In genomic region chr1:206500046-206500445, GRCh38 we compare ENCODE assay signal across 35 cellular contexts.
"Had no signal": no experiment of that assay in that cellular context is flagged by ENCODE, and none has a peak within 500 bp of the region (broad histone marks: within the 10 kb centered on the region; RNA-seq: fewer than 3 reads in every experiment).

No MANE protein-coding gene starts in this region.

- H3K4me3 Mint-ChIP-seq: activated B cell treated with CpG ODN at 0.5 μM for 24 hours; activated CD4-positive, alpha-beta memory T cell treated with anti-CD3 and anti-CD28 coated beads for 36 hours; activated CD4-positive, alpha-beta T cell treated with anti-CD3 and anti-CD28 coated beads, Interleukin-2, amount 10 ng/mL, durations not matched to agents 24 days and 14 days; activated CD8-positive, alpha-beta T cell treated with anti-CD3 and anti-CD28 coated beads for 36 hours; activated naive CD4-positive, alpha-beta T cell treated with anti-CD3 and anti-CD28 coated beads for 36 hours; activated naive CD8-positive, alpha-beta T cell treated with anti-CD3 and anti-CD28 coated beads for 36 hours; activated T-cell treated with anti-CD3 and anti-CD28 coated beads, Interleukin-2, amount 50 U/mL, for 4 hours; activated T-cell treated with anti-CD3 and anti-CD28 coated beads, Interleukin-2, amount 50 U/mL, for 72 hours; activated T-helper 1 cell treated with anti-CD3 and anti-CD28 coated beads, Interleukin-12 subunit alpha, Interleukin-12 subunit beta, Interleukin-2, Interleukin-4 antibody, amounts not matched to agents 30 ng/mL and 10 ng/mL and 1 ng/mL, durations not matched to agents 14 hours and 24 hours and 36 hours; activated T-helper 17 cell treated with anti-CD3 and anti-CD28 coated beads, Interleukin-2, amount 50 U/mL, for 72 hours; T-helper 1 cell treated with Interleukin-12 subunit alpha and Interleukin-12 subunit beta and Interleukin-4 antibody, amounts not matched to agents 30 μg/mL and 1 μg/mL, for 36 hours; T-helper 2 cell treated with Interferon-gamma antibody and Interleukin-4, amounts not matched to agents 5 μg/mL and 100 μg/mL, for 36 hours had no signal

- H3K27ac ChIP-seq: brain microvascular endothelial cell, breast epithelium, VCaP had no signal

- H3K4me3 ChIP-seq: body of pancreas, breast epithelium had no signal

- H3K9me3 Mint-ChIP-seq: activated B cell treated with CpG ODN at 0.5 μM for 24 hours; activated CD4-positive, alpha-beta memory T cell treated with anti-CD3 and anti-CD28 coated beads for 36 hours; activated CD4-positive, alpha-beta T cell treated with anti-CD3 and anti-CD28 coated beads, Interleukin-2, amount 10 ng/mL, durations not matched to agents 24 days and 14 days; activated CD8-positive, alpha-beta T cell treated with anti-CD3 and anti-CD28 coated beads for 36 hours; activated naive CD4-positive, alpha-beta T cell treated with anti-CD3 and anti-CD28 coated beads for 36 hours; activated naive CD4-positive, alpha-beta T cell treated with anti-CD3 and anti-CD28 coated beads, Interleukin-2, amount 50 U/mL, for 72 hours; activated naive CD8-positive, alpha-beta T cell treated with anti-CD3 and anti-CD28 coated beads for 36 hours; activated T-cell treated with anti-CD3 and anti-CD28 coated beads, Interleukin-2, amount 50 U/mL, for 4 hours; activated T-cell treated with anti-CD3 and anti-CD28 coated beads, Interleukin-2, amount 50 U/mL, for 72 hours; activated T-helper 1 cell treated with anti-CD3 and anti-CD28 coated beads, Interleukin-12 subunit alpha, Interleukin-12 subunit beta, Interleukin-2, Interleukin-4 antibody, amounts not matched to agents 30 ng/mL and 10 ng/mL and 1 ng/mL, durations not matched to agents 14 hours and 24 hours and 36 hours; activated T-helper 17 cell treated with anti-CD3 and anti-CD28 coated beads, Interleukin-2, amount 50 U/mL, for 72 hours; T-helper 1 cell treated with Interleukin-12 subunit alpha and Interleukin-12 subunit beta and Interleukin-4 antibody, amounts not matched to agents 30 μg/mL and 1 μg/mL, for 36 hours; T-helper 2 cell treated with Interferon-gamma antibody and Interleukin-4, amounts not matched to agents 5 μg/mL and 100 μg/mL, for 36 hours had no signal

- ATAC-seq: activated CD8-positive, alpha-beta T cell treated with anti-CD3 and anti-CD28 coated beads for 36 hours; activated naive CD4-positive, alpha-beta T cell treated with anti-CD3 and anti-CD28 coated beads, Interleukin-2, amount 50 U/mL, for 72 hours; activated T-cell treated with anti-CD3 and anti-CD28 coated beads, Interleukin-2, amount 50 U/mL, for 4 hours; activated T-cell treated with anti-CD3 and anti-CD28 coated beads, Interleukin-2, amount 50 U/mL, for 72 hours; activated T-helper 17 cell treated with anti-CD3 and anti-CD28 coated beads, Interleukin-2, amount 50 U/mL, for 72 hours; body of pancreas had no signal

- H3K27me3 Mint-ChIP-seq: activated B cell treated with CpG ODN at 0.5 μM for 24 hours; activated CD4-positive, alpha-beta T cell treated with anti-CD3 and anti-CD28 coated beads, Interleukin-2, amount 10 ng/mL, durations not matched to agents 24 days and 14 days; activated naive CD8-positive, alpha-beta T cell treated with anti-CD3 and anti-CD28 coated beads for 36 hours; activated T-helper 17 cell treated with anti-CD3 and anti-CD28 coated beads, Interleukin-2, amount 50 U/mL, for 72 hours had no signal

- H3K9me3 ChIP-seq: adrenal gland, ascending aorta, body of pancreas, breast epithelium had no signal

- DNase-seq: activated B cell treated with CpG ODN at 0.5 μM for 24 hours; activated CD4-positive, alpha-beta memory T cell treated with anti-CD3 and anti-CD28 coated beads for 36 hours; activated CD4-positive, alpha-beta T cell treated with anti-CD3 and anti-CD28 coated beads for 4 hours; activated CD4-positive, alpha-beta T cell treated with anti-CD3 and anti-CD28 coated beads, Interleukin-2, amount 10 ng/mL, durations not matched to agents 24 days and 14 days; activated CD4-positive, alpha-beta T cell treated with anti-CD3 and anti-CD28 coated beads, Interleukin-2, amount 50 U/mL, for 1 hour; activated CD4-positive, alpha-beta T cell treated with anti-CD3 and anti-CD28 coated beads, Interleukin-2, amount 50 U/mL, for 4 hours; activated CD4-positive, CD25-positive, alpha-beta regulatory T cell treated with anti-CD3 and anti-CD28 coated beads, Interleukin-2, amount 50 U/mL, for 72 hours; activated CD8-positive, alpha-beta memory T cell treated with anti-CD3 and anti-CD28 coated beads, Interleukin-2, amount 50 U/mL, for 4 hours; activated CD8-positive, alpha-beta T cell treated with anti-CD3 and anti-CD28 coated beads for 36 hours; activated effector memory CD4-positive, alpha-beta T cell treated with anti-CD3 and anti-CD28 coated beads, Interleukin-2, amount 50 U/mL, for 16 hours; activated gamma-delta T cell treated with Interleukin-2 at 50 U/mL for 16 hours; activated naive CD4-positive, alpha-beta T cell; activated naive CD4-positive, alpha-beta T cell treated with anti-CD3 and anti-CD28 coated beads for 36 hours; activated naive CD4-positive, alpha-beta T cell treated with anti-CD3 and anti-CD28 coated beads, Interleukin-2, amount 50 U/mL, for 16 hours; activated naive CD8-positive, alpha-beta T cell treated with anti-CD3 and anti-CD28 coated beads for 36 hours; activated T-cell treated with anti-CD3 and anti-CD28 coated beads for 4 hours; activated T-cell treated with anti-CD3 and anti-CD28 coated beads, Interleukin-2, amount 50 U/mL, for 1 hour; activated T-cell treated with anti-CD3 and anti-CD28 coated beads, Interleukin-2, amount 50 U/mL, for 4 hours; activated T-cell treated with anti-CD3 and anti-CD28 coated beads, Interleukin-2, amount 50 U/mL, for 72 hours; amniotic stem cell; brain microvascular endothelial cell; central memory CD4-positive, alpha-beta T cell; T-helper 1 cell; T-helper 2 cell; T-helper 9 cell had no signal

- H3K27me3 ChIP-seq: adrenal gland, ascending aorta, body of pancreas, brain microvascular endothelial cell, breast epithelium had no signal

- H3K27ac Mint-ChIP-seq: activated B cell treated with CpG ODN at 0.5 μM for 24 hours; activated CD4-positive, alpha-beta memory T cell treated with anti-CD3 and anti-CD28 coated beads for 36 hours; activated CD4-positive, alpha-beta T cell treated with anti-CD3 and anti-CD28 coated beads, Interleukin-2, amount 10 ng/mL, durations not matched to agents 24 days and 14 days; activated CD8-positive, alpha-beta T cell treated with anti-CD3 and anti-CD28 coated beads for 36 hours; activated naive CD4-positive, alpha-beta T cell treated with anti-CD3 and anti-CD28 coated beads for 36 hours; activated naive CD4-positive, alpha-beta T cell treated with anti-CD3 and anti-CD28 coated beads, Interleukin-2, amount 50 U/mL, for 72 hours; activated T-cell treated with anti-CD3 and anti-CD28 coated beads, Interleukin-2, amount 50 U/mL, for 72 hours; activated T-helper 1 cell treated with anti-CD3 and anti-CD28 coated beads, Interleukin-12 subunit alpha, Interleukin-12 subunit beta, Interleukin-2, Interleukin-4 antibody, amounts not matched to agents 30 ng/mL and 10 ng/mL and 1 ng/mL, durations not matched to agents 14 hours and 24 hours and 36 hours; activated T-helper 17 cell treated with anti-CD3 and anti-CD28 coated beads, Interleukin-2, amount 50 U/mL, for 72 hours; T-helper 1 cell treated with Interleukin-12 subunit alpha and Interleukin-12 subunit beta and Interleukin-4 antibody, amounts not matched to agents 30 μg/mL and 1 μg/mL, for 36 hours; T-helper 2 cell treated with Interferon-gamma antibody and Interleukin-4, amounts not matched to agents 5 μg/mL and 100 μg/mL, for 36 hours had no signal

- H3K36me3 ChIP-seq: adrenal gland, ascending aorta, breast epithelium had no signal

- H3K36me3 Mint-ChIP-seq: activated CD4-positive, alpha-beta memory T cell treated with anti-CD3 and anti-CD28 coated beads for 36 hours had no signal

- H3K4me1 ChIP-seq: breast epithelium had no signal
